ENCODE assay signal across 16 cellular contexts in the genomic region with DNA sequence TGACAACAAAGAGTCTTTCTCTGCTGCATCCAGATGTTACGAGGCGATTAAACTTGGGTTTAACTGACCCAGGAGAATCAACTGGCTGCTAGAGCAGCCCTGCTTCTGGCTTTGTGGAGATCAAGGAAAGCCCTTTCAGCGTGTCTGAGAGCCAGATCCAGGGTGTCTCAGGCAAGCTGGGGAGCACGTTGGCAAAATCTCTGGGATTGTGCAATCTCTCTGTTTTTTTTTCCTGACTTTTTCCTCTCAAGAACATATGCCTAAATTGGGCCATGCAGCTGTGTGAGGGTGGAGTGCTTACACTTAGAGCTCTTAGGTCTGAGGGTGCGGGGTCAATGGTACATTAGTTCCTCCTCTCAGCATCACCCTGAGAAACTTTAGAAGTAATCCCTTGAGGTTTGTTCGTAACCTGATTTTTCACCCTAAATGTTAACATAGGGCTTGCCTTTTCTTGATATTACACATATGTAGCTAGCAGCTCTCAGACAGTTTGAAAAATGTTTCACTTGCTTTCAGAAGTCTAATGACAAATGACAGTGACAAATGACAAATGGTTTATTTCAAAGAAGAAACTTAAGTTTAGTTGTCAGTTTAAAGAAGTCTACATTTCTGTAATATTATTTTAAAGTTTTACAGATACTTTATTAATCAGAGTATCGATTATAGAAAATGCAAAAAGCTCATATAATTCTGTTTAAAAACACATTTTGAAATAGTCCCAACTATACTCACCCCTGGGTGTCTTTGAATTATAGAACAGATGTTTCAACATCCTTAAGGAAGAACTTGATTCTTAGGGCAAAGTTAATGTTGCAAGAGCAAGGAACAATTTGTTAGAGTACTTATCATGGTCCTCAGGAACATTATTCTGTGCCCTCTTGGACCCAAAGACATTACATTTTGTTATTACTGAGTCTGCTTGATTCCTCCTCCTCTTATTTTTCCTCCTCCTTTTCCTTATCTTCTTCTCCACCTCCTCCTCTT. TPM values are rescaled to one million over a fixed set of nuclear protein-coding genes. Genes with fewer than 3 reads are reported as not detected.
A peak's percentile ranks its signal among the peaks of the same experiment; 100 is the strongest.
DNase-seq lines count a peak whose midpoint lies in the region; ATAC-seq and TF ChIP-seq lines count a peak whose summit lies in the region.
"Had no signal": no experiment of that assay in that cellular context is flagged by ENCODE, and none has a peak within 500 bp of the region (broad histone marks: within the 10 kb centered on the region; RNA-seq: fewer than 3 reads in every experiment).

No MANE protein-coding gene starts in this region.

- H3K4me3 Mint-ChIP-seq in natural killer cell treated with Interleukin-12 subunit alpha and Interleukin-12 subunit beta and Interleukin-15 and Interleukin-18, amount 100 ng/mL, for 72 hours, result no peak overlapping the region
- H3K4me3 Mint-ChIP-seq: IgD-negative memory B cell; naive thymus-derived CD8-positive, alpha-beta T cell; T-helper 1 cell treated with Interleukin-12 subunit alpha and Interleukin-12 subunit beta and Interleukin-4 antibody, amounts not matched to agents 30 μg/mL and 1 μg/mL, for 36 hours had no signal

- H3K4me3 ChIP-seq in fibroblast of the aortic adventitia (ENCODE audit: low read depth, low read length), result no peak overlapping the region

- H3K36me3 Mint-ChIP-seq in natural killer cell treated with Interleukin-12 subunit alpha and Interleukin-12 subunit beta and Interleukin-15 and Interleukin-18, amount 100 ng/mL, for 72 hours, result peaks cover under 1% of the 10 kb centered on the region

- DNase-seq in NAMALWA (ENCODE audit: low spot score) (peak; percentile 12), fibroblast of the aortic adventitia (ENCODE audit: low read depth) (peak; percentile 74), sciatic nerve (ENCODE audit: low spot score) (peak; percentile 74), NCI-H2029 treated with DMSO at 0.1 percent for 48 hours (lab: John Stamatoyannopoulos, UW) (no peak)
- no peak for DNase-seq in natural killer cell treated with Interleukin-12 subunit alpha and Interleukin-12 subunit beta and Interleukin-15 and Interleukin-18, amount 100 ng/mL, for 72 hours (ENCODE audit: low spot score)
- no peak for DNase-seq in activated naive CD4-positive, alpha-beta T cell treated with Interleukin-2 at 50 U/mL for 16 hours
- DNase-seq: hypothalamus; naive thymus-derived CD8-positive, alpha-beta T cell; NCI-H524; stimulated activated CD4-positive, alpha-beta T cell treated with anti-CD3 and anti-CD28 coated beads, Interleukin-4, amount 100 ng/mL, for 4 hours had no signal

- ATAC-seq in GM18505 (IDR thresholded peaks at IDR 0.05; ENCODE audit: unreplicated experiment), result peak; percentile 67
- ATAC-seq in sciatic nerve, result peak; percentile 97
- no peak for ATAC-seq in natural killer cell treated with Interleukin-12 subunit alpha and Interleukin-12 subunit beta and Interleukin-15 and Interleukin-18, amount 100 ng/mL, for 72 hours
- no peak for ATAC-seq in HG02642 (IDR thresholded peaks at IDR 0.05; ENCODE audit: poor library complexity, unreplicated experiment)
- ATAC-seq: naive thymus-derived CD8-positive, alpha-beta T cell had no signal

- no peak for TF ChIP-seq POLR2A in GM18505 (IDR thresholded peaks at IDR 0.05; ENCODE audit: borderline replicate concordance, extremely low read depth, insufficient read depth, insufficient read length)

- H3K27me3 Mint-ChIP-seq in natural killer cell treated with Interleukin-12 subunit alpha and Interleukin-12 subunit beta and Interleukin-15 and Interleukin-18, amount 100 ng/mL, for 72 hours, result no peaks in the 10 kb centered on the region

- TF ChIP-seq CTCF in fibroblast of the aortic adventitia (IDR thresholded peaks at IDR 0.05; ENCODE audit: insufficient read depth, low read length), result no peak

- H3K27ac Mint-ChIP-seq in natural killer cell treated with Interleukin-12 subunit alpha and Interleukin-12 subunit beta and Interleukin-15 and Interleukin-18, amount 100 ng/mL, for 72 hours, result no peak overlapping the region
- H3K27ac Mint-ChIP-seq: IgD-negative memory B cell; naive thymus-derived CD8-positive, alpha-beta T cell; T-helper 1 cell treated with Interleukin-12 subunit alpha and Interleukin-12 subunit beta and Interleukin-4 antibody, amounts not matched to agents 30 μg/mL and 1 μg/mL, for 36 hours had no signal

- peaks cover 0 to 3% of the 10 kb centered on the region in 2 donors for H3K4me1 Mint-ChIP-seq in natural killer cell treated with Interleukin-12 subunit alpha and Interleukin-12 subunit beta and Interleukin-15 and Interleukin-18, amount 100 ng/mL, for 72 hours (ENCODE audit: low read depth in 2 of 2)

- H3K9me3 Mint-ChIP-seq in natural killer cell treated with Interleukin-12 subunit alpha and Interleukin-12 subunit beta and Interleukin-15 and Interleukin-18, amount 100 ng/mL, for 72 hours, result peaks cover 7% of the 10 kb centered on the region
- H3K9me3 Mint-ChIP-seq: T-helper 1 cell treated with Interleukin-12 subunit alpha and Interleukin-12 subunit beta and Interleukin-4 antibody, amounts not matched to agents 30 μg/mL and 1 μg/mL, for 36 hours had no signal

- intact Hi-C loops in sciatic nerve (cut with DNase I), result no loop called here

RNA-seq across cellular contexts. Expression of a gene that starts 38.4 kb away (rescaled TPM):
- total RNA-seq in fibroblast of the aortic adventitia (ENCODE audit: low replicate concordance) (0.18 TPM in 1 of 2 replicates, not detected in the other), sciatic nerve (not detected)
- total RNA-seq in natural killer cell treated with Interleukin-12 subunit alpha and Interleukin-12 subunit beta and Interleukin-15 and Interleukin-18, amount 100 ng/mL, for 72 hours, result not detected
- total RNA-seq: bronchial epithelial cell; naive thymus-derived CD8-positive, alpha-beta T cell; ureter had no signal

Comparison
In these comparisons a context has a peak if more than half of its experiments do, and no peak if none do; other contexts are left out.
1. ATAC-seq: peak in GM18505 (single experiment) and sciatic nerve (single experiment); none in natural killer cell treated with Interleukin-12 subunit alpha and Interleukin-12 subunit beta and Interleukin-15 and Interleukin-18, amount 100 ng/mL, for 72 hours (0 of 2) and HG02642 (single experiment).
2. DNase-seq: peak in NAMALWA (single experiment), fibroblast of the aortic adventitia (single experiment) and sciatic nerve (single experiment); none in natural killer cell treated with Interleukin-12 subunit alpha and Interleukin-12 subunit beta and Interleukin-15 and Interleukin-18, amount 100 ng/mL, for 72 hours (single experiment), activated naive CD4-positive, alpha-beta T cell treated with Interleukin-2 at 50 U/mL for 16 hours (single experiment) and NCI-H2029 treated with DMSO at 0.1 percent for 48 hours (single experiment).